12 cellular contexts compared by ENCODE assay signal in the genomic region with DNA sequence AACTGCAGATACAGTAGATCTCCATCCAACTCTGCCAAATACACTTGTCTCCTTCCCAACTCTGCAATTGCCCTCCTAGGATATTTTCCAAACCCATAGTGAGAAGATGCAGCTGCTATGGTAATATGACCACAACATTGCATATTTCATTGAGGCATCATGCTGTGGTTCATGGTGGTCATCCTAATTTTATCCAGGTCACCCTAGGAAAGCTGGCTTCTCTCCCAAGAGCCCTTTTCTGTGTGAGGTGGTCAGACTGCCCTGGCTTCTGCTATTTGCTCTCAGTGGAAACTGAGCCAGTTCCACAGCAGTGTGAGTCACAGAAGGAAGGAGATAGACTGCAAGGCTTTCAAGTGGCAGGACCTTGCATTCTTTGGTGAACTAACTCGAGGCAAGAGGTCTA. TPM values are rescaled to one million over a fixed set of nuclear protein-coding genes. Genes with fewer than 3 reads are reported as not detected.
DNase-seq lines count a peak whose midpoint lies in the region; ATAC-seq, FAIRE-seq and TF ChIP-seq lines count a peak whose summit lies in the region.
"Had no signal": no experiment of that assay in that cellular context is flagged by ENCODE, and none has a peak within 500 bp of the region (broad histone marks: within the 10 kb centered on the region; RNA-seq: fewer than 3 reads in every experiment).

No MANE protein-coding gene starts in this region.

- H2AFZ ChIP-seq in HepG2 (ENCODE audit: low read length): no peak overlapping the region

- H3K27ac ChIP-seq in liver (ENCODE audit: low read depth in 1 of 2, low read length in 2 of 2) (no peak overlapping the region), HepG2 (ENCODE audit: extremely low read length, insufficient read depth, low read length) (no peak overlapping the region), body of pancreas (no peak overlapping the region), ovary (no peak overlapping the region)

- TF ChIP-seq RAD21 in liver (IDR thresholded peaks at IDR 0.05) (no peak), HepG2 (CRISPR knock-in tag; IDR thresholded peaks at IDR 0.05) (no peak)

- no peaks in the 10 kb centered on the region for H4K20me1 ChIP-seq in HepG2 (ENCODE audit: insufficient read depth, low read length)

- no peak for FAIRE-seq in HepG2 (lab: Jason Lieb, UNC)

- H3K9me3 ChIP-seq in liver (ENCODE audit: control insufficient read depth in 4 of 4, low read length in 3 of 4) (no peaks in the 10 kb centered on the region), HepG2 (ENCODE audit: low read length) (no peaks in the 10 kb centered on the region), body of pancreas (no peaks in the 10 kb centered on the region), ovary (no peaks in the 10 kb centered on the region)
- H3K9me3 ChIP-seq: BE2C had no signal

- H3K36me3 ChIP-seq in liver (ENCODE audit: control insufficient read depth in 4 of 4, insufficient read depth in 3 of 4, low read depth in 1 of 4, low read length in 3 of 4) (peaks cover 0 to 7% (median 2%) of the 10 kb centered on the region in 4 donors), HepG2 (replicated peaks in 1 of 2; ENCODE audit: control insufficient read depth in 1 of 2, insufficient read depth in 2 of 2, low read length in 2 of 2) (no peaks in the 10 kb centered on the region), body of pancreas (replicated peaks in 1 of 2; ENCODE audit: insufficient read depth in 1 of 2, low read depth in 2 of 2) (peaks cover 0 to 3% of the 10 kb centered on the region in 2 donors), ovary (no peaks in the 10 kb centered on the region)

- DNase-seq in HepG2 (ENCODE audit: low spot score) (no peak), body of pancreas (peak in 2 of 4 donors; percentile 22 to 38), iris pigment epithelial cell (ENCODE audit: low read depth) (peak; percentile 92), posterior cingulate gyrus (no peak), ovary (no peak)
- DNase-seq in activated effector memory CD4-positive, alpha-beta T cell treated with anti-CD3 and anti-CD28 coated beads, Interleukin-2, amount 50 U/mL, for 16 hours: no peak
- no peak for DNase-seq in activated CD4-positive, alpha-beta T cell treated with anti-CD3 and anti-CD28 coated beads for 1 hour
- DNase-seq: activated CD4-positive, CD25-positive, alpha-beta regulatory T cell treated with anti-CD3 and anti-CD28 coated beads, Interleukin-2, amount 50 U/mL, for 72 hours; BE2C; glutamatergic neuron; NCI-H1092 treated with DMSO at 0.1 percent for 48 hours had no signal

- no peak overlapping the region for H3K4me3 ChIP-seq in liver (ENCODE audit: low read depth in 1 of 3, low read length in 3 of 3)
- no peak overlapping the region for H3K4me3 ChIP-seq in HepG2 (replicated peaks in 1 of 3; ENCODE audit: insufficient read depth in 1 of 3, low read depth in 2 of 3, low read length in 3 of 3)
- no peak overlapping the region for H3K4me3 ChIP-seq in body of pancreas
- no peak overlapping the region for H3K4me3 ChIP-seq in ovary

- H3K27me3 ChIP-seq in liver (ENCODE audit: control insufficient read depth in 4 of 4, insufficient read depth in 4 of 4, low read length in 3 of 4) (no peaks in the 10 kb centered on the region), HepG2 (ENCODE audit: control insufficient read depth in 1 of 2, insufficient read depth in 2 of 2, low read length in 2 of 2) (no peaks in the 10 kb centered on the region), body of pancreas (no peaks in the 10 kb centered on the region), ovary (peaks cover 3% of the 10 kb centered on the region)
- H3K27me3 ChIP-seq: BE2C had no signal

- no peak for TF ChIP-seq POLR2A in HepG2 (IDR thresholded peaks at IDR 0.05; ENCODE audit: insufficient read depth in 1 of 2, low read depth in 2 of 2, low read length in 2 of 2)
- no peak for TF ChIP-seq POLR2A in body of pancreas (IDR thresholded peaks at IDR 0.05)
- TF ChIP-seq POLR2A in ovary (IDR thresholded peaks at IDR 0.05): no peak

- no peaks in the 10 kb centered on the region for H3K79me2 ChIP-seq in HepG2 (ENCODE audit: insufficient read depth, low read length)

- H3K4me2 ChIP-seq in HepG2 (ENCODE audit: low read depth, low read length): no peak overlapping the region

- in situ Hi-C loops in HepG2 (cut with HindIII; ENCODE audit: extremely low pct_ligation_motif_present, low pct_unique_long_range_greater_than_20kb): no loop called here

- POLR2A ChIA-PET in HepG2 (lab: Yijun Ruan, JAX): no interaction called here

- intact Hi-C loops in HepG2 (cut with micrococcal nuclease; ENCODE audit: unreplicated experiment) (no loop called here), body of pancreas (cut with DNase I) (no loop called here), posterior cingulate gyrus (cut with DNase I) (loop anchor here (5.0 kb wide), 1 partner anchor 128 kb away; no protein-coding TSS in a partner anchor), ovary (cut with DNase I) (no loop called here)

- 60% methylated on average over 1 of the region's 1 CpG for WGBS in liver
- WGBS in HepG2 (ENCODE audit: low lambda C conversion rate): 15% methylated on average over 1 of the region's 1 CpG
- 19 to 25% methylated on average over 1 of the region's 1 CpG for WGBS in body of pancreas, 2 donors
- WGBS in ovary, 3 donors: 0 to 8% (median 0%) methylated on average over 1 of the region's 1 CpG

- TF ChIP-seq CTCF in liver (IDR thresholded peaks at IDR 0.05; ENCODE audit: low read depth, low read length, missing input control): no peak
- no peak for TF ChIP-seq CTCF in HepG2 (CRISPR knock-in tag; IDR thresholded peaks at IDR 0.05)
- TF ChIP-seq CTCF in body of pancreas (IDR thresholded peaks at IDR 0.05): no peak
- TF ChIP-seq CTCF in ovary (IDR thresholded peaks at IDR 0.05): no peak

- no TSS peak for BruUV-seq in HepG2 (replicated peaks; lab: Mats Ljungman, UMichigan)

- CTCF ChIA-PET in HepG2 (lab: Yijun Ruan, JAX; ENCODE audit: low intra/inter-chr PET ratio, low total read pairs): no interaction called here

- H3K9ac ChIP-seq in liver (ENCODE audit: low read depth in 1 of 2, low read length in 2 of 2): no peak overlapping the region
- H3K9ac ChIP-seq in HepG2 (ENCODE audit: insufficient read depth, low read depth, low read length): no peak overlapping the region

- ATAC-seq in HepG2 (no peak), body of pancreas (peak; percentile 43)

- TF ChIP-seq EP300 in HepG2 (IDR thresholded peaks at IDR 0.05; ENCODE audit: low read depth in 2 of 2, low read length in 2 of 2) (no peak), HepG2 (CRISPR knock-in tag; IDR thresholded peaks at IDR 0.05; ENCODE audit: borderline replicate concordance) (no peak), ovary (IDR thresholded peaks at IDR 0.05) (no peak)

- H3K4me1 ChIP-seq in liver (ENCODE audit: control insufficient read depth in 4 of 4, insufficient read depth in 4 of 4, low read length in 3 of 4) (peaks cover 0 to 6% (median 0%) of the 10 kb centered on the region in 4 donors), HepG2 (ENCODE audit: insufficient read depth, low read length) (peaks cover 9% of the 10 kb centered on the region; the same call in 1 of the 2 replicates), body of pancreas (peaks cover 32% of the 10 kb centered on the region), ovary (ENCODE audit: insufficient read depth) (peaks cover 5% of the 10 kb centered on the region)

TF ChIP-seq in liver, 16 proteins besides CTCF, POLR2A, EP300 and RAD21:
- TF ChIP-seq, protein P1, sequence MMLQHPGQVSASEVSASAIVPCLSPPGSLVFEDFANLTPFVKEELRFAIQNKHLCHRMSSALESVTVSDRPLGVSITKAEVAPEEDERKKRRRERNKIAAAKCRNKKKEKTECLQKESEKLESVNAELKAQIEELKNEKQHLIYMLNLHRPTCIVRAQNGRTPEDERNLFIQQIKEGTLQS (IDR thresholded peaks at IDR 0.05): no peak
- TF ChIP-seq NR2F2 (IDR thresholded peaks at IDR 0.05): peak; percentile 31
TF ChIP-seq in liver: peak in this region for 1.

TF ChIP-seq in HepG2, 621 proteins besides CTCF, POLR2A, EP300 and RAD21 (continues in another document):
- no peak for TF ChIP-seq KAT8 (CRISPR knock-in tag; IDR thresholded peaks at IDR 0.05)
- TF ChIP-seq ZNF773 (CRISPR knock-in tag; IDR thresholded peaks at IDR 0.05; ENCODE audit: borderline replicate concordance): no peak
- TF ChIP-seq ZZZ3 (CRISPR knock-in tag; IDR thresholded peaks at IDR 0.05; ENCODE audit: borderline replicate concordance): no peak
- TF ChIP-seq MTF1 (CRISPR knock-in tag; IDR thresholded peaks at IDR 0.05): no peak
- no peak for TF ChIP-seq ARNTL (CRISPR knock-in tag; IDR thresholded peaks at IDR 0.05)
- TF ChIP-seq FOXO1 (CRISPR knock-in tag; IDR thresholded peaks at IDR 0.05): no peak

RNA-seq across cellular contexts. Expression of a gene that starts 5.5 kb away (rescaled TPM):
- total RNA-seq in liver (1 to 10 TPM; 5.4 to 9.3 TPM), HepG2 (2016; rRNA removed; fragmentation: Illumina TruSeq; extraction: Trizol) (0.80 and 0.88 TPM in 2 replicates), body of pancreas (10 to 100 TPM in 1 of 2 donors, 1 to 10 TPM in 1; 8.6 to 22.6 TPM), ovary (10 to 100 TPM in 2 of 7 donors, 1 to 10 TPM in 5; 6.7 to 16.1 (median 9.3) TPM)
- polyA plus RNA-seq in liver (1 to 10 TPM in 1 of 2 donors, under 1 TPM in 1; 0.71 to 1.3 TPM), HepG2 (2011; rRNA removed) (0.25 and 0.26 TPM in 2 replicates), ovary (1 to 10 TPM; 3.0 to 9.0 TPM)
- total RNA-seq in HepG2 (2016; cell fraction: cytosol; rRNA removed; fragmentation: Illumina TruSeq; extraction: Trizol; ENCODE audit: low read depth): 0.61 and 0.62 TPM in 2 replicates
- total RNA-seq in HepG2 (2016; cell fraction: insoluble cytoplasmic fraction; rRNA removed; fragmentation: Illumina TruSeq; extraction: Trizol): 0.82 and 1.0 TPM in 2 replicates
- 1.4 and 1.7 TPM in 2 replicates for total RNA-seq in HepG2 (2016; cell fraction: membrane; rRNA removed; fragmentation: Illumina TruSeq; extraction: Trizol)
- 0.75 and 1.8 TPM in 2 replicates for total RNA-seq in HepG2 (2016; cell fraction: nucleus; rRNA removed; fragmentation: Illumina TruSeq; extraction: Trizol)
- polyA plus RNA-seq in HepG2 (2011; cell fraction: cytosol; rRNA removed): 0.15 and 0.24 TPM in 2 replicates
- polyA plus RNA-seq in HepG2 (2011; cell fraction: nucleus; rRNA removed): 0.10 and 0.38 TPM in 2 replicates
- polyA plus RNA-seq in HepG2 (2012): 0.15 and 0.51 TPM in 2 replicates
- polyA plus RNA-seq in HepG2 (2016; cell fraction: cytosol; fragmentation: Illumina TruSeq; extraction: Trizol; ENCODE audit: low read depth): 1.1 TPM in 2 replicates
- polyA plus RNA-seq in HepG2 (2016; cell fraction: insoluble cytoplasmic fraction; fragmentation: Illumina TruSeq; extraction: Trizol; ENCODE audit: low read depth): 1.0 and 1.1 TPM in 2 replicates
- 1.8 and 2.0 TPM in 2 replicates for polyA plus RNA-seq in HepG2 (2016; cell fraction: membrane; fragmentation: Illumina TruSeq; extraction: Trizol; ENCODE audit: low read depth)
- 0.83 and 1.0 TPM in 2 replicates for polyA plus RNA-seq in HepG2 (2016; cell fraction: nucleus; fragmentation: Illumina TruSeq; extraction: Trizol; ENCODE audit: insufficient read depth, low read depth)
- polyA minus RNA-seq in HepG2 (2011; rRNA and poly(A)+ RNA removed; ENCODE audit: low replicate concordance): 0.28 and 5.8 TPM in 2 replicates
- 0.30 and 0.44 TPM in 2 replicates for polyA minus RNA-seq in HepG2 (2011; cell fraction: cytosol; rRNA and poly(A)+ RNA removed)
- polyA minus RNA-seq in HepG2 (2011; cell fraction: nucleus; rRNA and poly(A)+ RNA removed): 1.9 and 2.7 TPM in 2 replicates
